In genomic region chr15:31867536-31868442, GRCh38 we compare ENCODE assay signal across 8 cellular contexts. TPM values are rescaled to one million over a fixed set of nuclear protein-coding genes. Genes with fewer than 3 reads are reported as not detected.
A peak's percentile ranks its signal among the peaks of the same experiment; 100 is the strongest.
DNase-seq lines count a peak whose midpoint lies in the region; ATAC-seq, FAIRE-seq and TF ChIP-seq lines count a peak whose summit lies in the region.

No MANE protein-coding gene starts in this region.

- intact Hi-C loops in right cardiac atrium (cut with DNase I) = loop anchor here in 2 of 4 donors (5.0 kb wide), 2 partner anchors 215 to 220 kb away; no protein-coding TSS in a partner anchor

- 33% methylated on average over 24 of the region's 24 CpGs for WGBS in right cardiac atrium
- 29 to 34% (median 32%) methylated on average over 24 of the region's 24 CpGs for WGBS in small intestine, 3 donors

- no peak for FAIRE-seq in small intestine (lab: Jason Lieb, UNC)

- H3K9ac ChIP-seq in adipocyte (ENCODE audit: low read length) = no peak overlapping the region

- H3K9me3 ChIP-seq in MG63 (no peaks in the 10 kb centered on the region), adipocyte (ENCODE audit: control insufficient read depth, low read length) (no peaks in the 10 kb centered on the region), right cardiac atrium (ENCODE audit: control insufficient read depth, low read length) (no peaks in the 10 kb centered on the region), small intestine (ENCODE audit: control insufficient read depth, low read depth) (no peaks in the 10 kb centered on the region)

- H3K4me1 ChIP-seq in adipocyte (ENCODE audit: control insufficient read depth, insufficient read depth, low read length) = peaks cover 7% of the 10 kb centered on the region
- H3K4me1 ChIP-seq in right cardiac atrium (ENCODE audit: control insufficient read depth, insufficient read depth, low read length) = no peaks in the 10 kb centered on the region
- peaks cover 0 to 3% of the 10 kb centered on the region in 2 donors for H3K4me1 ChIP-seq in small intestine (ENCODE audit: control insufficient read depth in 2 of 2, insufficient read depth in 1 of 2, low read depth in 1 of 2, low read length in 1 of 2)

- DNase-seq in ELR (ENCODE audit: low read depth) = peak; percentile 48
- peak; percentile 41 for DNase-seq in MG63
- peak; percentile 62 for DNase-seq in adipocyte (ENCODE audit: low read depth)
- peak; percentile 46 to 85 (median 74) for DNase-seq in right cardiac atrium
- DNase-seq in small intestine = peak; percentile 54

- H3K4me3 ChIP-seq in MG63 = no peak overlapping the region
- no peak overlapping the region for H3K4me3 ChIP-seq in adipocyte (ENCODE audit: low read length)
- H3K4me3 ChIP-seq in right cardiac atrium (ENCODE audit: low read length) = no peak overlapping the region
- no peak overlapping the region for H3K4me3 ChIP-seq in small intestine (ENCODE audit: low read depth in 1 of 2, low read length in 2 of 2)

- no peak overlapping the region for H3K27ac ChIP-seq in right cardiac atrium (ENCODE audit: low read length)
- no peak overlapping the region for H3K27ac ChIP-seq in small intestine (ENCODE audit: low read depth in 1 of 2, low read length in 1 of 2)

- ATAC-seq in SK-N-SH treated with all-trans-retinoic acid at 6 μM for 48 hours (peak; percentile 84), right cardiac atrium (no peak), HG02885 (IDR thresholded peaks at IDR 0.05; ENCODE audit: poor library complexity, unreplicated experiment) (no peak), HG03521 (IDR thresholded peaks at IDR 0.05; ENCODE audit: unreplicated experiment) (no peak)

- no peaks in the 10 kb centered on the region for H3K36me3 ChIP-seq in MG63
- H3K36me3 ChIP-seq in adipocyte (ENCODE audit: control insufficient read depth, insufficient read depth, low read length, severe bottlenecking) = no peaks in the 10 kb centered on the region
- H3K36me3 ChIP-seq in small intestine (ENCODE audit: control insufficient read depth in 2 of 2, insufficient read depth in 2 of 2, low read length in 2 of 2) = no peaks in the 10 kb centered on the region

- H3K27me3 ChIP-seq in MG63 (no peaks in the 10 kb centered on the region), adipocyte (replicated peaks; ENCODE audit: control insufficient read depth, insufficient read depth, low read length) (no peaks in the 10 kb centered on the region), right cardiac atrium (ENCODE audit: control insufficient read depth, insufficient read depth) (no peaks in the 10 kb centered on the region), small intestine (ENCODE audit: control insufficient read depth in 2 of 2, insufficient read depth in 2 of 2, low read length in 2 of 2) (no peaks in the 10 kb centered on the region)

TF ChIP-seq in SK-N-SH treated with all-trans-retinoic acid at 6 μM for 48 hours, 23 proteins besides CTCF, POLR2A, EP300 and RAD21 (continues in another document):
- no peak for TF ChIP-seq CSRNP3 (CRISPR knock-in tag; IDR thresholded peaks at IDR 0.05)
- no peak for TF ChIP-seq ZC3H10 (CRISPR knock-in tag; IDR thresholded peaks at IDR 0.05)
- TF ChIP-seq CREB5 (CRISPR knock-in tag; IDR thresholded peaks at IDR 0.05; ENCODE audit: low read depth) = no peak
- TF ChIP-seq ESRRG (CRISPR knock-in tag; IDR thresholded peaks at IDR 0.05) = no peak
- TF ChIP-seq TSHZ2 (CRISPR knock-in tag; IDR thresholded peaks at IDR 0.05) = no peak
- TF ChIP-seq ZNF70 (CRISPR knock-in tag; IDR thresholded peaks at IDR 0.05) = no peak
- no peak for TF ChIP-seq ZFP30 (CRISPR knock-in tag; IDR thresholded peaks at IDR 0.05)
- TF ChIP-seq PPARA (CRISPR knock-in tag; IDR thresholded peaks at IDR 0.05; ENCODE audit: borderline replicate concordance) = no peak
- TF ChIP-seq PATZ1 (CRISPR knock-in tag; IDR thresholded peaks at IDR 0.05; ENCODE audit: borderline replicate concordance) = no peak
- TF ChIP-seq ZNF565 (CRISPR knock-in tag; conservative IDR thresholded peaks at IDR 0.05; ENCODE audit: low read depth) = no peak
- TF ChIP-seq ISL1 (CRISPR knock-in tag; IDR thresholded peaks at IDR 0.05) = no peak
- TF ChIP-seq POU6F1 (CRISPR knock-in tag; IDR thresholded peaks at IDR 0.05; ENCODE audit: borderline replicate concordance, low read depth) = no peak
- TF ChIP-seq OSR1 (CRISPR knock-in tag; IDR thresholded peaks at IDR 0.05) = no peak
- no peak for TF ChIP-seq TOX (CRISPR knock-in tag; IDR thresholded peaks at IDR 0.05; ENCODE audit: borderline replicate concordance)
- TF ChIP-seq RARB (CRISPR knock-in tag; IDR thresholded peaks at IDR 0.05) = no peak

RNA-seq across cellular contexts. Expression of gene OTUD7A, which starts 2.7 kb away (rescaled TPM):
- 0.26 TPM in 1 of 2 replicates, not detected in the other for total RNA-seq in MG63 (2014; rRNA removed; shearing (Covaris generic); ENCODE audit: low replicate concordance)
- 1 to 10 TPM; 2.9 to 4.3 (median 3.4) TPM for total RNA-seq in right cardiac atrium
- polyA plus RNA-seq in right cardiac atrium (1.7 TPM), small intestine (1 to 10 TPM in 1 of 3 donors, under 1 TPM in 2; 0.27 to 1.4 (median 0.89) TPM)
